17 cellular contexts compared by ENCODE assay signal in genomic region chr9:107546859-107547258, GRCh38.
"Had no signal": no experiment of that assay in that cellular context is flagged by ENCODE, and none has a peak within 500 bp of the region (broad histone marks: within the 10 kb centered on the region; RNA-seq: fewer than 3 reads in every experiment).

No MANE protein-coding gene starts in this region.

- H3K27me3 Mint-ChIP-seq: activated naive CD8-positive, alpha-beta T cell treated with anti-CD3 and anti-CD28 coated beads, Interleukin-2, amount 10 ng/mL, durations not matched to agents 7 days and 5 days had no signal

- H3K27ac Mint-ChIP-seq: activated naive CD8-positive, alpha-beta T cell treated with anti-CD3 and anti-CD28 coated beads, Interleukin-2, amount 10 ng/mL, durations not matched to agents 7 days and 5 days; immature natural killer cell; memory B cell; natural killer cell treated with Interleukin-12 subunit alpha and Interleukin-12 subunit beta and Interleukin-15 and Interleukin-18, amount 100 ng/mL, for 72 hours had no signal

- ATAC-seq: activated T-cell treated with anti-CD3 and anti-CD28 coated beads, Interleukin-2, amount 50 U/mL, for 4 hours; natural killer cell treated with Interleukin-12 subunit alpha and Interleukin-12 subunit beta and Interleukin-15 and Interleukin-18, amount 100 ng/mL, for 72 hours; sciatic nerve; upper lobe of right lung had no signal

- DNase-seq: activated CD4-positive, alpha-beta T cell treated with anti-CD3 and anti-CD28 coated beads, Interleukin-2, amount 50 U/mL, for 48 hours; activated CD4-positive, CD25-positive, alpha-beta regulatory T cell treated with anti-CD3 and anti-CD28 coated beads, Interleukin-2, amount 50 U/mL, for 72 hours; activated gamma-delta T cell treated with Interleukin-2 at 50 U/mL for 16 hours; activated naive CD8-positive, alpha-beta T cell treated with anti-CD3 and anti-CD28 coated beads, Interleukin-2, amount 10 ng/mL, durations not matched to agents 7 days and 5 days; activated T-cell treated with anti-CD3 and anti-CD28 coated beads, Interleukin-2, amount 50 U/mL, for 4 hours; anterior cingulate cortex; dorsolateral prefrontal cortex; glutamatergic neuron; immature natural killer cell; left cardiac atrium; nucleus accumbens; stimulated activated CD4-positive, alpha-beta T cell treated with anti-CD3 and anti-CD28 coated beads, Interleukin-2, amount 100 ng/mL, for 24 hours; stimulated activated naive CD4-positive, alpha-beta T cell; upper lobe of right lung had no signal

- H3K36me3 Mint-ChIP-seq: activated naive CD8-positive, alpha-beta T cell treated with anti-CD3 and anti-CD28 coated beads, Interleukin-2, amount 10 ng/mL, durations not matched to agents 7 days and 5 days; immature natural killer cell; memory B cell; natural killer cell treated with Interleukin-12 subunit alpha and Interleukin-12 subunit beta and Interleukin-15 and Interleukin-18, amount 100 ng/mL, for 72 hours had no signal

- H3K4me1 Mint-ChIP-seq: activated naive CD8-positive, alpha-beta T cell treated with anti-CD3 and anti-CD28 coated beads, Interleukin-2, amount 10 ng/mL, durations not matched to agents 7 days and 5 days; immature natural killer cell; memory B cell had no signal

- H3K4me3 Mint-ChIP-seq: activated naive CD8-positive, alpha-beta T cell treated with anti-CD3 and anti-CD28 coated beads, Interleukin-2, amount 10 ng/mL, durations not matched to agents 7 days and 5 days; activated T-cell treated with anti-CD3 and anti-CD28 coated beads, Interleukin-2, amount 50 U/mL, for 4 hours; immature natural killer cell; memory B cell; natural killer cell treated with Interleukin-12 subunit alpha and Interleukin-12 subunit beta and Interleukin-15 and Interleukin-18, amount 100 ng/mL, for 72 hours had no signal

- H3K9me3 Mint-ChIP-seq: activated naive CD8-positive, alpha-beta T cell treated with anti-CD3 and anti-CD28 coated beads, Interleukin-2, amount 10 ng/mL, durations not matched to agents 7 days and 5 days; activated T-cell treated with anti-CD3 and anti-CD28 coated beads, Interleukin-2, amount 50 U/mL, for 4 hours; memory B cell; natural killer cell treated with Interleukin-12 subunit alpha and Interleukin-12 subunit beta and Interleukin-15 and Interleukin-18, amount 100 ng/mL, for 72 hours had no signal
